In the genomic region with DNA sequence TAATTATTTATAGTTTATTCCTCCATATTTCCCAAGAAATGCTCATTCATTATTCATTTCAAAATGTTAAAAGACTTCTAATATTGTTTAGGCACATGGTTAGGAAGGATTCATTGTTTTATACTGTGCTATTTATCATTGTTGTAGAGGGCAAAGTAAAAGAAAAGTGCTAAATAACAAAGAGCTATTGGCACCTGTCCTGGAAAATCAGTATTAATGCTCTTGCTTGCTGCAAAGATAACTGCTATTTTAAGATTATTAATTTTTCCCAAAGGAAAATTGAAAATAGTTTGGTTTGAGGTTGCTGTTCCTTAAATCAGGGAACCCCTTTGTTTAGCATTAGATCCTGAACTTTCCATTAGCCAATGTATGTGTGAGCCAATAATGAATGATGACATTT, we compare ENCODE assay signal across 1 cellular context.
TF ChIP-seq lines count a peak whose summit lies in the region.

No MANE protein-coding gene starts in this region.

TF ChIP-seq in GM23338, 12 proteins besides CTCF, POLR2A, EP300 and RAD21 (continued from another document):
- TF ChIP-seq, protein P1, sequence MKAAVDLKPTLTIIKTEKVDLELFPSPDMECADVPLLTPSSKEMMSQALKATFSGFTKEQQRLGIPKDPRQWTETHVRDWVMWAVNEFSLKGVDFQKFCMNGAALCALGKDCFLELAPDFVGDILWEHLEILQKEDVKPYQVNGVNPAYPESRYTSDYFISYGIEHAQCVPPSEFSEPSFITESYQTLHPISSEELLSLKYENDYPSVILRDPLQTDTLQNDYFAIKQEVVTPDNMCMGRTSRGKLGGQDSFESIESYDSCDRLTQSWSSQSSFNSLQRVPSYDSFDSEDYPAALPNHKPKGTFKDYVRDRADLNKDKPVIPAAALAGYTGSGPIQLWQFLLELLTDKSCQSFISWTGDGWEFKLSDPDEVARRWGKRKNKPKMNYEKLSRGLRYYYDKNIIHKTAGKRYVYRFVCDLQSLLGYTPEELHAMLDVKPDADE (IDR thresholded peaks at IDR 0.05): no peak
- TF ChIP-seq REST (IDR thresholded peaks at IDR 0.05; ENCODE audit: unreplicated experiment): no peak
- TF ChIP-seq EZH2phosphoT487 (IDR thresholded peaks at IDR 0.05; ENCODE audit: unreplicated experiment): no peak
TF ChIP-seq in GM23338: peak in this region for 0.
